ENCODE assay signal across 12 cellular contexts in genomic region chr7:138608292-138608691, GRCh38.
DNase-seq lines count a peak whose midpoint lies in the region; ATAC-seq, FAIRE-seq and TF ChIP-seq lines count a peak whose summit lies in the region.
"Had no signal": no experiment of that assay in that cellular context is flagged by ENCODE, and none has a peak within 500 bp of the region (broad histone marks: within the 10 kb centered on the region; RNA-seq: fewer than 3 reads in every experiment).

No MANE protein-coding gene starts in this region.

- DNase-seq in GM10266 (ENCODE audit: extremely low spot score) (peak; percentile 14), myocyte (ENCODE audit: low read depth) (peak; percentile 40), HepG2 (ENCODE audit: low spot score) (no peak), NCI-H128 (lab: John Stamatoyannopoulos, UW; ENCODE audit: unreplicated experiment) (no peak), mesenteric fat pad (ENCODE audit: low spot score) (no peak)
- no peak for DNase-seq in effector CD4-positive, alpha-beta T cell
- DNase-seq: DMS79 treated with DMSO at 0.1 percent for 48 hours, esophagus squamous epithelium, mucosa of descending colon had no signal

- peak; percentile 51 for ATAC-seq in GM21367 (IDR thresholded peaks at IDR 0.05; ENCODE audit: unreplicated experiment)
- ATAC-seq in HepG2, result no peak
- ATAC-seq: mucosa of descending colon had no signal

- H3K36me3 ChIP-seq in OCI-LY3 (replicated peaks; ENCODE audit: low read depth, low read length) (peaks cover 2% of the 10 kb centered on the region), HepG2 (replicated peaks in 1 of 2; ENCODE audit: control insufficient read depth in 1 of 2, insufficient read depth in 2 of 2, low read length in 2 of 2) (no peaks in the 10 kb centered on the region)
- H3K36me3 ChIP-seq: esophagus squamous epithelium, SJSA1 had no signal

- H3K4me2 ChIP-seq in OCI-LY3 (ENCODE audit: low read length) (peak overlapping the region; percentile 69), HepG2 (ENCODE audit: low read depth, low read length) (no peak overlapping the region)

- H3K4me3 ChIP-seq in OCI-LY3 (ENCODE audit: low read length), result peak overlapping the region; percentile 46
- H3K4me3 ChIP-seq in HepG2 (replicated peaks in 1 of 3; ENCODE audit: insufficient read depth in 1 of 3, low read depth in 2 of 3, low read length in 3 of 3), result no peak overlapping the region
- H3K4me3 ChIP-seq: esophagus squamous epithelium, mucosa of descending colon, SJSA1 had no signal

- H3K27ac ChIP-seq in OCI-LY3 (ENCODE audit: low read length) (no peak overlapping the region), HepG2 (ENCODE audit: extremely low read length, insufficient read depth, low read length) (no peak overlapping the region)
- H3K27ac ChIP-seq: esophagus squamous epithelium, SJSA1 had no signal

- no peak for TF ChIP-seq CTCF in GM10266 (IDR thresholded peaks at IDR 0.05; ENCODE audit: control insufficient read depth, insufficient read depth, low read depth, missing control alignments)
- no peak for TF ChIP-seq CTCF in OCI-LY3 (IDR thresholded peaks at IDR 0.05; ENCODE audit: low read depth, low read length)
- TF ChIP-seq CTCF in HepG2 (CRISPR knock-in tag; IDR thresholded peaks at IDR 0.05), result no peak

- peaks cover 4% of the 10 kb centered on the region; the same call in 1 of the 2 replicates for H3K9me3 ChIP-seq in OCI-LY3 (ENCODE audit: insufficient read depth, low read length)
- H3K9me3 ChIP-seq in HepG2 (ENCODE audit: low read length), result no peaks in the 10 kb centered on the region
- H3K9me3 ChIP-seq: esophagus squamous epithelium, mucosa of descending colon, SJSA1 had no signal

- TF ChIP-seq POLR2A in HepG2 (IDR thresholded peaks at IDR 0.05; ENCODE audit: insufficient read depth in 1 of 2, low read depth in 2 of 2, low read length in 2 of 2), result no peak

- WGBS in HepG2 (ENCODE audit: low lambda C conversion rate), result 85% methylated on average over 12 of the region's 12 CpGs

- H3K9ac ChIP-seq in OCI-LY3 (ENCODE audit: low read length) (no peak overlapping the region), HepG2 (ENCODE audit: insufficient read depth, low read depth, low read length) (no peak overlapping the region)

- H3K27me3 ChIP-seq in OCI-LY3 (ENCODE audit: low read depth, low read length), result no peaks in the 10 kb centered on the region
- H3K27me3 ChIP-seq in HepG2 (ENCODE audit: control insufficient read depth in 1 of 2, insufficient read depth in 2 of 2, low read length in 2 of 2), result no peaks in the 10 kb centered on the region
- H3K27me3 ChIP-seq: esophagus squamous epithelium, SJSA1 had no signal

- no peak for TF ChIP-seq EP300 in HepG2 (IDR thresholded peaks at IDR 0.05; ENCODE audit: low read depth in 2 of 2, low read length in 2 of 2)
- TF ChIP-seq EP300 in HepG2 (CRISPR knock-in tag; IDR thresholded peaks at IDR 0.05; ENCODE audit: borderline replicate concordance), result no peak

- intact Hi-C loops in HepG2 (cut with micrococcal nuclease; ENCODE audit: unreplicated experiment), result no loop called here

- H3K79me2 ChIP-seq in OCI-LY3 (ENCODE audit: low read length) (no peaks in the 10 kb centered on the region), HepG2 (ENCODE audit: insufficient read depth, low read length) (no peaks in the 10 kb centered on the region)

- in situ Hi-C loops in HepG2 (cut with HindIII; ENCODE audit: extremely low pct_ligation_motif_present, low pct_unique_long_range_greater_than_20kb), result no loop called here

- no TSS peak for BruUV-seq in HepG2 (replicated peaks; lab: Mats Ljungman, UMichigan)

- no peak for TF ChIP-seq RAD21 in HepG2 (CRISPR knock-in tag; IDR thresholded peaks at IDR 0.05)

- H2AFZ ChIP-seq in OCI-LY3 (ENCODE audit: low read depth, low read length), result 0 out of 2 replicates have a peak overlapping the region, but pooled peaks have one; percentile 45
- no peak overlapping the region for H2AFZ ChIP-seq in HepG2 (ENCODE audit: low read length)

- POLR2A ChIA-PET in HepG2 (lab: Yijun Ruan, JAX), result no interaction called here

- CTCF ChIA-PET in HepG2 (lab: Yijun Ruan, JAX; ENCODE audit: low intra/inter-chr PET ratio, low total read pairs), result no interaction called here

- no peak for FAIRE-seq in HepG2 (lab: Jason Lieb, UNC)

- H4K20me1 ChIP-seq in OCI-LY3 (ENCODE audit: insufficient read depth, low read length) (no peaks in the 10 kb centered on the region), HepG2 (ENCODE audit: insufficient read depth, low read length) (no peaks in the 10 kb centered on the region)

- H3K4me1 ChIP-seq in OCI-LY3 (ENCODE audit: low read length) (peaks cover 15% of the 10 kb centered on the region), HepG2 (ENCODE audit: insufficient read depth, low read length) (peaks cover 40% of the 10 kb centered on the region)
- H3K4me1 ChIP-seq: esophagus squamous epithelium, SJSA1 had no signal

TF ChIP-seq in HepG2, 621 proteins besides CTCF, POLR2A, EP300 and RAD21:
- TF ChIP-seq PAWR (CRISPR knock-in tag; IDR thresholded peaks at IDR 0.05; ENCODE audit: borderline replicate concordance) (no peak), KLF16 (CRISPR knock-in tag; IDR thresholded peaks at IDR 0.05) (no peak), ARNT (IDR thresholded peaks at IDR 0.05) (no peak), GATAD2A (CRISPR knock-in tag; IDR thresholded peaks at IDR 0.05) (no peak), FOXK1 (CRISPR knock-in tag; IDR thresholded peaks at IDR 0.05; ENCODE audit: borderline replicate concordance, low read depth) (no peak), ZNF224 (CRISPR knock-in tag; IDR thresholded peaks at IDR 0.05) (no peak), ZNF382 (CRISPR knock-in tag; IDR thresholded peaks at IDR 0.05; ENCODE audit: borderline replicate concordance) (no peak), ZNF10 (CRISPR knock-in tag; IDR thresholded peaks at IDR 0.05; ENCODE audit: borderline replicate concordance, low read depth) (no peak), PHF5A (CRISPR knock-in tag; IDR thresholded peaks at IDR 0.05; ENCODE audit: low read depth, unreplicated experiment) (no peak), IKZF5 (CRISPR knock-in tag; IDR thresholded peaks at IDR 0.05) (no peak)
TF ChIP-seq in HepG2: peak in this region for 0.

Comparison
In these comparisons a context has a peak if more than half of its experiments do, and no peak if none do; other contexts are left out.
1. DNase-seq: peak in GM10266 (single experiment) and myocyte (single experiment); none in effector CD4-positive, alpha-beta T cell (single experiment), HepG2 (single experiment), NCI-H128 (single experiment) and mesenteric fat pad (single experiment).